Comparison of ENCODE assay signal across 13 cellular contexts in genomic region chr17:40451420-40451819, GRCh38. TPM values are rescaled to one million over a fixed set of nuclear protein-coding genes. Genes with fewer than 3 reads are reported as not detected.
DNase-seq lines count a peak whose midpoint lies in the region; ATAC-seq and TF ChIP-seq lines count a peak whose summit lies in the region.
"Had no signal": no experiment of that assay in that cellular context is flagged by ENCODE, and none has a peak within 500 bp of the region (broad histone marks: within the 10 kb centered on the region; RNA-seq: fewer than 3 reads in every experiment).

No MANE protein-coding gene starts in this region.

- H3K27me3 Mint-ChIP-seq in brain = peaks cover 4% of the 10 kb centered on the region
- peaks cover 3% of the 10 kb centered on the region for H3K27me3 Mint-ChIP-seq in CD8-positive, alpha-beta T cell (ENCODE audit: low read depth)

- peak; percentile 46 to 59 for ATAC-seq in right cardiac atrium
- no peak for ATAC-seq in CD8-positive, alpha-beta T cell

- no peaks in the 10 kb centered on the region for H3K27me3 ChIP-seq in right cardiac atrium (ENCODE audit: control insufficient read depth, insufficient read depth)
- peaks cover 0 to 1% (median 0%) of the 10 kb centered on the region in 3 donors for H3K27me3 ChIP-seq in skeletal muscle tissue (ENCODE audit: control insufficient read depth in 3 of 3, insufficient read depth in 3 of 3, low read length in 3 of 3)
- no peaks in the 10 kb centered on the region for H3K27me3 ChIP-seq in CD8-positive, alpha-beta T cell (ENCODE audit: insufficient read depth, low read length)

- CTCF ChIA-PET in CD8-positive, alpha-beta T cell (lab: Charles Lee) = interaction anchor here (1.2 to 2.2 kb wide), 5 partner anchors 19 to 82 kb away, joined by 4 to 12 read pairs (median 4); no protein-coding TSS in a partner anchor

- H3K4me3 Mint-ChIP-seq in brain = peak overlapping the region in 2 of 5 experiments; percentile 55 to 83
- no peak overlapping the region for H3K4me3 Mint-ChIP-seq in CD8-positive, alpha-beta T cell

- peak overlapping the region in 1 of 3 donors; percentile 27 for H3K9ac ChIP-seq in skeletal muscle tissue (ENCODE audit: low read depth in 1 of 3, low read length in 3 of 3)

- H3K4me3 ChIP-seq in right cardiac atrium (ENCODE audit: low read length) (no peak overlapping the region), skeletal muscle tissue (ENCODE audit: low read length in 3 of 3) (no peak overlapping the region)
- no peak overlapping the region for H3K4me3 ChIP-seq in CD8-positive, alpha-beta T cell (ENCODE audit: low read depth, low read length)

- H3K4me1 ChIP-seq in right cardiac atrium (ENCODE audit: control insufficient read depth, insufficient read depth, low read length) (peaks cover 33% of the 10 kb centered on the region), skeletal muscle tissue (ENCODE audit: control insufficient read depth in 3 of 3, insufficient read depth in 3 of 3, low read length in 3 of 3) (peaks cover 43 to 65% (median 61%) of the 10 kb centered on the region in 3 donors)
- peaks cover 8% of the 10 kb centered on the region for H3K4me1 ChIP-seq in CD8-positive, alpha-beta T cell (ENCODE audit: insufficient read depth, low read length)

- H3K27ac Mint-ChIP-seq in brain = peak overlapping the region in 4 of 5 experiments; percentile 24 to 95 (median 48)
- H3K27ac Mint-ChIP-seq in CD8-positive, alpha-beta T cell = no peak overlapping the region

- no peaks in the 10 kb centered on the region for H3K9me3 Mint-ChIP-seq in brain
- no peaks in the 10 kb centered on the region for H3K9me3 Mint-ChIP-seq in CD8-positive, alpha-beta T cell

- H3K27ac ChIP-seq in right cardiac atrium (ENCODE audit: low read length) (peak overlapping the region; percentile 57), skeletal muscle tissue (ENCODE audit: low read depth, low read length) (peak overlapping the region; percentile 54)
- no peak overlapping the region for H3K27ac ChIP-seq in CD8-positive, alpha-beta T cell (ENCODE audit: low read depth, low read length)

- WGBS in right cardiac atrium = 10% methylated on average over 6 of the region's 6 CpGs

- H3K4me1 Mint-ChIP-seq in brain = peaks cover 37% of the 10 kb centered on the region
- H3K4me1 Mint-ChIP-seq in CD8-positive, alpha-beta T cell (ENCODE audit: low read depth) = peaks cover 14% of the 10 kb centered on the region

- H3K36me3 ChIP-seq in skeletal muscle tissue (ENCODE audit: control insufficient read depth in 3 of 3, insufficient read depth in 3 of 3, low read length in 3 of 3) = peaks cover 6 to 22% (median 9%) of the 10 kb centered on the region in 3 donors
- H3K36me3 ChIP-seq in CD8-positive, alpha-beta T cell (ENCODE audit: insufficient read depth, low read length) = no peaks in the 10 kb centered on the region

- POLR2A ChIA-PET in CD8-positive, alpha-beta T cell (lab: Charles Lee) = no interaction called here

- TF ChIP-seq CTCF in brain (conservative IDR thresholded peaks at IDR 0.05) = no peak
- TF ChIP-seq CTCF in CD8-positive, alpha-beta T cell (IDR thresholded peaks at IDR 0.05) = no peak

- DNase-seq in GM04503 (ENCODE audit: low read depth) (peak; percentile 79), right cardiac atrium (peak; percentile 89 to 95 (median 94)), occipital lobe (lab: John Stamatoyannopoulos, UW) (no peak)
- no peak for DNase-seq in activated CD4-positive, CD25-positive, alpha-beta regulatory T cell (lab: John Stamatoyannopoulos, UW)
- DNase-seq in CD8-positive, alpha-beta T cell = no peak
- no peak for DNase-seq in activated CD8-positive, alpha-beta memory T cell treated with anti-CD3 and anti-CD28 coated beads, Interleukin-2, amount 50 U/mL, for 4 hours
- DNase-seq: activated effector memory CD4-positive, alpha-beta T cell treated with anti-CD3 and anti-CD28 coated beads, Interleukin-2, amount 50 U/mL, for 16 hours; mesendoderm; stimulated activated CD4-positive, alpha-beta T cell treated with anti-CD3 and anti-CD28 coated beads, Interleukin-2, amount 100 ng/mL, for 24 hours had no signal

- intact Hi-C loops in right cardiac atrium (cut with DNase I) = no loop called here
- intact Hi-C loops in CD8-positive, alpha-beta T cell (cut with DNase I, micrococcal nuclease) = no loop called here

- H3K36me3 Mint-ChIP-seq in brain = peaks cover 23% of the 10 kb centered on the region
- no peaks in the 10 kb centered on the region for H3K36me3 Mint-ChIP-seq in CD8-positive, alpha-beta T cell

- H3K9me3 ChIP-seq in right cardiac atrium (ENCODE audit: control insufficient read depth, low read length) (no peaks in the 10 kb centered on the region), skeletal muscle tissue (ENCODE audit: control insufficient read depth in 3 of 3, low read length in 3 of 3) (no peaks in the 10 kb centered on the region)
- no peaks in the 10 kb centered on the region for H3K9me3 ChIP-seq in CD8-positive, alpha-beta T cell (ENCODE audit: low read length)

RNA-seq across cellular contexts. Expression of gene IGFBP4, which starts 8.2 kb away (rescaled TPM):
- polyA plus RNA-seq in brain (ENCODE audit: insufficient read depth, low read depth, low replicate concordance) (50.5 TPM), right cardiac atrium (205 TPM)
- total RNA-seq in right cardiac atrium (100 to 1,000 TPM; 159 to 510 (median 262) TPM), skeletal muscle tissue (76.2 TPM), occipital lobe (15.4 TPM)
- 1 to 10 TPM; 5.1 to 5.2 TPM for total RNA-seq in CD8-positive, alpha-beta T cell

RNA-seq across cellular contexts. Expression of gene TOP2A, which starts 33.7 kb away (rescaled TPM):
- polyA plus RNA-seq in brain (ENCODE audit: insufficient read depth, low read depth, low replicate concordance) (141 TPM), right cardiac atrium (0.70 TPM)
- total RNA-seq in right cardiac atrium (1 to 10 TPM in 3 of 4 donors, under 1 TPM in 1; 0.22 to 5.9 (median 3.2) TPM), skeletal muscle tissue (21.4 TPM), occipital lobe (24.0 TPM)
- 1 to 10 TPM; 2.9 TPM for total RNA-seq in CD8-positive, alpha-beta T cell

RNA-seq across cellular contexts. Expression of gene TNS4, which starts 50.0 kb away (rescaled TPM):
- polyA plus RNA-seq in brain (ENCODE audit: insufficient read depth, low read depth, low replicate concordance) = not detected
- under 1 TPM in 1 of 4 donors, not detected in 3; 0.14 TPM for total RNA-seq in right cardiac atrium
- not detected for polyA plus RNA-seq in right cardiac atrium
- total RNA-seq in skeletal muscle tissue = not detected
- total RNA-seq in CD8-positive, alpha-beta T cell = 1 to 10 TPM; 1.9 to 2.9 TPM
- not detected for total RNA-seq in occipital lobe
- total RNA-seq: M059J, temporal lobe had no signal

Comparison
In these comparisons a context has a peak if more than half of its experiments do, and no peak if none do; other contexts are left out.
1. DNase-seq: peak in GM04503 (single experiment) and right cardiac atrium (3 of 3); none in activated CD4-positive, CD25-positive, alpha-beta regulatory T cell (0 of 4), CD8-positive, alpha-beta T cell (0 of 7), activated CD8-positive, alpha-beta memory T cell treated with anti-CD3 and anti-CD28 coated beads, Interleukin-2, amount 50 U/mL, for 4 hours (single experiment) and occipital lobe (single experiment).